Comparison of ENCODE assay signal across 22 cellular contexts in the genomic region with DNA sequence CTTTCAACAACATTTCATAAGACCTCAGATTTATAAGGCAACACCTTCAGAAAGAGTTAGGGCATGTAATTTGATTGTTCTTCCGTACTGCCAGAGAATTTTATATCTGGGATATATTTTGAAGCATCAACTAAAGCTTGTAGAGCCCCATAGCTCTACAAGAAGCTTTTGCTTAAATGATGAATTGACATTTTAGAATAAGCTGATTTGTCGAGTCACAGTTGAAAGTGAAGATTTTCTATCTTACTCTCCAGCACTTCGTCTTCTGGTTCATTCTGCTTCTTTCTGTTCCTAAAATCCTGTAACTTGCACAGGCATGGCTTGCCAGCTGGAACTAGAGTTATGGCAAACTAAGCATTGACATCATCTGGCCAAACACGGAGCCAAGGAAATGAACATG.
"Had no signal": no experiment of that assay in that cellular context is flagged by ENCODE, and none has a peak within 500 bp of the region (broad histone marks: within the 10 kb centered on the region; RNA-seq: fewer than 3 reads in every experiment).

No MANE protein-coding gene starts in this region.

- H3K4me1 Mint-ChIP-seq: natural killer cell; neural crest cell; stimulated activated effector memory CD8-positive, alpha-beta T cell treated with anti-CD3 and anti-CD28 coated beads, Interleukin-12 subunit alpha, Interleukin-12 subunit beta, amount 100 ng/mL, for 72 hours had no signal

- DNase-seq: cortex of kidney; effector memory CD8-positive, alpha-beta T cell; erythroblast; esophagus squamous epithelium; kidney; natural killer cell; sigmoid colon; stimulated activated CD4-positive, alpha-beta T cell treated with anti-CD3 and anti-CD28 coated beads, Interleukin-2, amount 100 ng/mL, for 24 hours; stimulated activated CD4-positive, alpha-beta T cell treated with anti-CD3 and anti-CD28 coated beads, Interleukin-4, amount 100 ng/mL, for 24 hours; stimulated activated naive CD8-positive, alpha-beta T cell treated with anti-CD3 and anti-CD28 coated beads, Interleukin-15, Interleukin-2, amounts not matched to agents 100 U/mL and 50 U/mL, for 24 hours; thyroid gland; trophoblast cell had no signal

- H3K36me3 ChIP-seq: esophagus squamous epithelium, sigmoid colon, thyroid gland, vagina had no signal

- H3K27ac Mint-ChIP-seq: effector memory CD8-positive, alpha-beta T cell; memory B cell; natural killer cell; progenitor cell of endocrine pancreas; stimulated activated effector memory CD8-positive, alpha-beta T cell treated with anti-CD3 and anti-CD28 coated beads, Interleukin-12 subunit alpha, Interleukin-12 subunit beta, amount 100 ng/mL, for 72 hours had no signal

- H3K36me3 Mint-ChIP-seq: memory B cell; natural killer cell; stimulated activated effector memory CD8-positive, alpha-beta T cell treated with anti-CD3 and anti-CD28 coated beads, Interleukin-12 subunit alpha, Interleukin-12 subunit beta, amount 100 ng/mL, for 72 hours had no signal

- H3K9me3 ChIP-seq: esophagus squamous epithelium, sigmoid colon, thyroid gland, vagina had no signal

- H3K4me1 ChIP-seq: esophagus squamous epithelium, parathyroid adenoma, sigmoid colon, thyroid gland, vagina had no signal

- FAIRE-seq: endometrium, frontal cortex, kidney had no signal

- H3K27me3 ChIP-seq: esophagus squamous epithelium, sigmoid colon, thyroid gland, vagina had no signal

- H2AFZ ChIP-seq: parathyroid adenoma had no signal

- H3K4me3 ChIP-seq: esophagus squamous epithelium, lung, sigmoid colon, thyroid gland, vagina had no signal

- H3K27ac ChIP-seq: esophagus squamous epithelium, parathyroid adenoma, sigmoid colon, thyroid gland, vagina had no signal

- H3K79me2 ChIP-seq: parathyroid adenoma had no signal

- H3K27me3 Mint-ChIP-seq: memory B cell had no signal

- H3K9ac ChIP-seq: parathyroid adenoma had no signal

- ATAC-seq: effector memory CD8-positive, alpha-beta T cell; left lobe of liver; natural killer cell; stimulated activated effector memory CD8-positive, alpha-beta T cell treated with anti-CD3 and anti-CD28 coated beads, Interleukin-12 subunit alpha, Interleukin-12 subunit beta, amount 100 ng/mL, for 72 hours; stimulated activated naive CD8-positive, alpha-beta T cell treated with anti-CD3 and anti-CD28 coated beads, Interleukin-15, Interleukin-2, amounts not matched to agents 100 U/mL and 50 U/mL, for 24 hours had no signal

- H3K4me3 Mint-ChIP-seq: effector memory CD8-positive, alpha-beta T cell; memory B cell; natural killer cell; neural crest cell; stimulated activated effector memory CD8-positive, alpha-beta T cell treated with anti-CD3 and anti-CD28 coated beads, Interleukin-12 subunit alpha, Interleukin-12 subunit beta, amount 100 ng/mL, for 72 hours had no signal

- H3K9me3 Mint-ChIP-seq: effector memory CD8-positive, alpha-beta T cell; neural crest cell; stimulated activated effector memory CD8-positive, alpha-beta T cell treated with anti-CD3 and anti-CD28 coated beads, Interleukin-12 subunit alpha, Interleukin-12 subunit beta, amount 100 ng/mL, for 72 hours had no signal
